8 cellular contexts compared by ENCODE assay signal in the genomic region with DNA sequence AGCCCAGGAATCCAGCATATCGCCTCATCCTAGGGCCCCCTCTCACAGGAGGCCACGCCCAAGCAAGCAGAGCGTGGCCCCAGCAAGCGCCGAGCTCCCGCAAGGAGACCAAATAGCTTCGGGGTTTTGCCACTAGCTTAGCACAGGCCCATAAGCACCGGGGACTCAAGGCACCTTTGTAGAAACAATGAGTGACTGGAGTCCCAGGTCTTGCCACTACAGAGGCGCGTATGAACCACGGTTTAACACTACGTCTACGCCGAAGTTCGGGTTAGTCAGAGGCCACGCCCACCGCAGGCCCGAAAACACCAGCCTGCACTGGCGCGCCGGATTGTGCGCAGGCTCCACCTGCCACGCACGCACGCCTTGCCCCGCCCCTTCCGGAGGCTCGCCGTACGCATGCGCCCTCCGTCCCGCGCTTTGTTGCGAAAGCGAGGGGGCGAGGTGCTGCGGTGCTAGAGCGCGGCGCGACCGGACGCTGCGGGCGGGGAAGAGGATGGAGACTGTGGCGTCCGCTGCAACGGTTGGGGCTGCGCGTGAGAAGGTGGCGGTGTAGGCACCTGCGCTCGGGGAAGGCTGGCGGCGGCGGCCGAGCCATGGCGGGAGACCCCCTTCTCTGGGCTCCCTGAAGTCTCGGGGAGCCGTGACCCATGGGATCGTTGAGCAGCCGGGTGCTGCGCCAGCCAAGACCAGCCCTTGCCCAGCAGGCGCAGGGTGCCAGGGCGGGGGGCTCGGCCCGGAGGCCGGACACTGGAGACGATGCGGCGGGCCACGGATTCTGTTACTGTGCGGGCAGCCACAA. TPM values are rescaled to one million over a fixed set of nuclear protein-coding genes. Genes with fewer than 3 reads are reported as not detected.
A peak's percentile ranks its signal among the peaks of the same experiment; 100 is the strongest.
DNase-seq lines count a peak whose midpoint lies in the region; ATAC-seq and TF ChIP-seq lines count a peak whose summit lies in the region.

A gene with protein sequence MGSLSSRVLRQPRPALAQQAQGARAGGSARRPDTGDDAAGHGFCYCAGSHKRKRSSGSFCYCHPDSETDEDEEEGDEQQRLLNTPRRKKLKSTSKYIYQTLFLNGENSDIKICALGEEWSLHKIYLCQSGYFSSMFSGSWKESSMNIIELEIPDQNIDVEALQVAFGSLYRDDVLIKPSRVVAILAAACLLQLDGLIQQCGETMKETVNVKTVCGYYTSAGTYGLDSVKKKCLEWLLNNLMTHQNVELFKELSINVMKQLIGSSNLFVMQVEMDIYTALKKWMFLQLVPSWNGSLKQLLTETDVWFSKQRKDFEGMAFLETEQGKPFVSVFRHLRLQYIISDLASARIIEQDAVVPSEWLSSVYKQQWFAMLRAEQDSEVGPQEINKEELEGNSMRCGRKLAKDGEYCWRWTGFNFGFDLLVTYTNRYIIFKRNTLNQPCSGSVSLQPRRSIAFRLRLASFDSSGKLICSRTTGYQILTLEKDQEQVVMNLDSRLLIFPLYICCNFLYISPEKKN (plus strand): TSS at position 418 of the 802 bp plus-strand sequence. CDS start 233 bp downstream, at position 651.

- H3K4me3 Mint-ChIP-seq in CD4-positive, alpha-beta T cell, result peak within 1 kb of the TSS; percentile 99

- no peaks in the 10 kb centered on the region for H3K27me3 ChIP-seq in CD4-positive, alpha-beta T cell (ENCODE audit: control insufficient read depth, insufficient read depth, low read length)
- H3K27me3 ChIP-seq in right lobe of liver, result no peaks in the 10 kb centered on the region

- peaks cover 65% of the 10 kb centered on the region for H3K4me1 Mint-ChIP-seq in CD4-positive, alpha-beta T cell (ENCODE audit: low read depth)

- peak; percentile 97 to 99 (median 98) for DNase-seq in CD4-positive, alpha-beta T cell
- peak; percentile 98 for DNase-seq in NCI-H82 (lab: John Stamatoyannopoulos, UW)
- peak; percentile 99 for DNase-seq in activated CD4-positive, alpha-beta T cell treated with anti-CD3 and anti-CD28 coated beads, Interleukin-2, amount 50 U/mL, for 48 hours
- DNase-seq in dermis microvascular lymphatic vessel endothelial cell (ENCODE audit: low read depth in 2 of 2), result peak; percentile 87 to 96
- peak; percentile 97 to 98 (median 97) for DNase-seq in right lobe of liver
- DNase-seq in stimulated activated CD4-positive, alpha-beta T cell treated with anti-CD3 and anti-CD28 coated beads, Interleukin-4, amount 100 ng/mL, for 24 hours, result peak; percentile 98

- H3K27me3 Mint-ChIP-seq in CD4-positive, alpha-beta T cell, result no peaks in the 10 kb centered on the region

- POLR2A ChIA-PET in CD4-positive, alpha-beta T cell (lab: Charles Lee), result interaction anchor here (0.6 to 2.5 kb wide), 14 partner anchors 12 to 392 kb away, joined by 3 to 13 read pairs (median 4); partner anchors contain the start of genes AAK1, NFU1 and SNRNP27

- H3K36me3 ChIP-seq in right lobe of liver, result no peaks in the 10 kb centered on the region

- peak; percentile 80 for TF ChIP-seq POLR2A in right lobe of liver (IDR thresholded peaks at IDR 0.05)

- peak within 1 kb of the TSS; percentile 99 for H3K27ac Mint-ChIP-seq in CD4-positive, alpha-beta T cell

- peak; percentile 93 for ATAC-seq in CD4-positive, alpha-beta T cell (ENCODE audit: poor library complexity)
- ATAC-seq in GM19452 (IDR thresholded peaks at IDR 0.05; ENCODE audit: unreplicated experiment) (peak; percentile 86), HG03575 (IDR thresholded peaks at IDR 0.05; ENCODE audit: extremely low read depth, insufficient number of reproducible peaks, low FRiP score, unreplicated experiment) (peak; percentile 64), right lobe of liver (peak; percentile 96 to 98 (median 96))

- H3K36me3 Mint-ChIP-seq in CD4-positive, alpha-beta T cell (ENCODE audit: low read depth), result peaks cover 35% of the 10 kb centered on the region

- WGBS in right lobe of liver (ENCODE audit: insufficient coverage, low coverage, low lambda C conversion rate, missing lambda C conversion rate), result 0% methylated on average over 11 of the region's 74 CpGs

- peaks cover 0 to 25% (median 8%) of the 10 kb centered on the region in 4 donors for H3K4me1 ChIP-seq in right lobe of liver

- H3K9me3 Mint-ChIP-seq in CD4-positive, alpha-beta T cell, result no peaks in the 10 kb centered on the region

- CTCF ChIA-PET in CD4-positive, alpha-beta T cell (lab: Charles Lee), result interaction anchor here (1.5 to 2.8 kb wide), 2 partner anchors 12 to 105 kb away, joined by 5 to 14 read pairs; no protein-coding TSS in a partner anchor

- intact Hi-C loops in CD4-positive, alpha-beta T cell (cut with DNase I, micrococcal nuclease), result loop anchor here in 1 of 2 experiments (2.0 to 10.0 kb wide), 4 partner anchors 63 to 463 kb away; partner anchors contain the start of genes GFPT1, SNRNP27 and SNRPG
- intact Hi-C loops in right lobe of liver (cut with DNase I), result no loop called here

- no peak for TF ChIP-seq CTCF in CD4-positive, alpha-beta T cell (IDR thresholded peaks at IDR 0.05)
- no peak for TF ChIP-seq CTCF in right lobe of liver (IDR thresholded peaks at IDR 0.05)

- H3K9me3 ChIP-seq in CD4-positive, alpha-beta T cell (ENCODE audit: control insufficient read depth, low read length), result no peaks in the 10 kb centered on the region
- no peaks in the 10 kb centered on the region for H3K9me3 ChIP-seq in right lobe of liver

- peak within 1 kb of the TSS; percentile 71 to 86 (median 82) for H3K4me3 ChIP-seq in right lobe of liver

- H3K27ac ChIP-seq in CD4-positive, alpha-beta T cell (ENCODE audit: low read depth, low read length), result peak within 1 kb of the TSS; percentile 89
- peak within 1 kb of the TSS; percentile 80 to 91 (median 87) for H3K27ac ChIP-seq in right lobe of liver

RNA-seq across cellular contexts. Expression of the gene that starts here (rescaled TPM):
- total RNA-seq in CD4-positive, alpha-beta T cell, result 10 to 100 TPM; 29.7 to 29.8 TPM
- 6.5 and 7.2 TPM in 2 replicates for total RNA-seq in dermis microvascular lymphatic vessel endothelial cell
- total RNA-seq in right lobe of liver, result 10 to 100 TPM in 2 of 6 experiments, 1 to 10 TPM in 4; 5.8 to 11.4 (median 6.8) TPM

Comparison
In these comparisons a context has a peak if more than half of its experiments do, and no peak if none do; other contexts are left out.
1. Peak in every context shown above with its lines: DNase-seq, ATAC-seq, H3K4me3 ChIP-seq and H3K27ac ChIP-seq.